8 cellular contexts compared by ENCODE assay signal in the genomic region with DNA sequence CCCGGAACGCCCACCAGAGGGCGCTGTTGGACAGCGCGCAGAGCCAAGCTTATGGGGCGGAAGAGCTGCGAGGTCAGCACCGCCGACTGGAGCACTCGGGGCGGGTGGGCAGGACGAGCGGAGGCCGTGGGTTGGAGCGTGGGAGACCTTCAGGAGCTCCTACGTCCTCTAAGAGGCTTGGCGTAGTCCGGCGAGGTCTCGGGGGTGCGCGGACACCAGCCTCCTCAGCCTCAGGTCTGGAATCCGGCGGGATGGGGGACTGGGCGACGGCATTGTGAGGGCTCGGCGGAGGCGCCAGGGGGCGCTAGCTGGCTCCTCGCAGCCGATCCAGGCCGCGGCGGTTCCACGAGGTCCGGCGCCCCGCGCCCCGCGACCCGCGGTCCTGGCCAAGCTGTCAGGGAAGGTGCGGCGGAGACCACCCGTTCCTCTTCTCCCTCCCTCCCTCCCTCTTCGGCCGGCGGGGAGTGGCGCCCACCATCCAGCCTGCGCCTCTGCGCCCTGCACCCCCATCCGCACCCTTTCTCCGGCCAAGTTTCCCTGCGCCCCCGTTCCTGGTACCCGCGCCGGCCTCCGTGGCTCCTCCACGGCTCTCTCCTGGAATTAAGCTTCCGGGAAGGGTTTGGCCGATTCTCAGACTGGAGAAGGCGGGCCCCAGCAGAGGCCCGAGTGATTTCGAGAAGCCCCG. TPM values are rescaled to one million over a fixed set of nuclear protein-coding genes. Genes with fewer than 3 reads are reported as not detected.
A peak's percentile ranks its signal among the peaks of the same experiment; 100 is the strongest.
DNase-seq lines count a peak whose midpoint lies in the region; ATAC-seq and TF ChIP-seq lines count a peak whose summit lies in the region.

No MANE protein-coding gene starts in this region.

- TF ChIP-seq POLR2A in adrenal gland (IDR thresholded peaks at IDR 0.05): no peak
- no peak for TF ChIP-seq POLR2A in uterus (IDR thresholded peaks at IDR 0.05)

- ATAC-seq in HG02610 (IDR thresholded peaks at IDR 0.05; ENCODE audit: unreplicated experiment): peak; percentile 82

- H3K4me1 ChIP-seq in adrenal gland (replicated peaks in 1 of 2): peaks cover 4 to 17% of the 10 kb centered on the region in 2 donors
- peaks cover 28% of the 10 kb centered on the region for H3K4me1 ChIP-seq in left ventricle myocardium inferior
- no peaks in the 10 kb centered on the region for H3K4me1 ChIP-seq in rectal smooth muscle tissue (ENCODE audit: control insufficient read depth, insufficient read depth, low read length)
- H3K4me1 ChIP-seq in uterus: peaks cover 0 to 11% of the 10 kb centered on the region in 2 donors

- TF ChIP-seq CTCF in GM12875 (IDR thresholded peaks at IDR 0.05; ENCODE audit: borderline replicate concordance, insufficient read depth, low read depth, low read length): peak; percentile 83
- peak; percentile 94 to 100 (median 98) for TF ChIP-seq CTCF in adrenal gland (IDR thresholded peaks at IDR 0.05)
- peak; percentile 98 for TF ChIP-seq CTCF in left ventricle myocardium inferior (IDR thresholded peaks at IDR 0.05; ENCODE audit: borderline replicate concordance)
- peak; percentile 93 to 99 (median 96) for TF ChIP-seq CTCF in uterus (IDR thresholded peaks at IDR 0.05)

- H3K9ac ChIP-seq in rectal smooth muscle tissue (ENCODE audit: low read length): no peak overlapping the region

- peak; percentile 56 for DNase-seq in NCI-H1092 (lab: John Stamatoyannopoulos, UW)
- peak; percentile 69 for DNase-seq in SW480 (ENCODE audit: low spot score)
- DNase-seq in adrenal gland: peak; percentile 49 to 87 (median 67)
- DNase-seq in left ventricle myocardium inferior: peak; percentile 68
- peak; percentile 40 to 77 for DNase-seq in uterus

- H3K27me3 ChIP-seq in adrenal gland: peaks cover 65% of the 10 kb centered on the region
- peaks cover 100% of the 10 kb centered on the region for H3K27me3 ChIP-seq in left ventricle myocardium inferior (ENCODE audit: low read depth)
- peaks cover 48% of the 10 kb centered on the region for H3K27me3 ChIP-seq in rectal smooth muscle tissue (ENCODE audit: control insufficient read depth, insufficient read depth, low read length)
- peaks cover 28% of the 10 kb centered on the region in 2 donors for H3K27me3 ChIP-seq in uterus

- H3K9me3 ChIP-seq in adrenal gland (replicated peaks in 1 of 3): no peaks in the 10 kb centered on the region
- no peaks in the 10 kb centered on the region for H3K9me3 ChIP-seq in left ventricle myocardium inferior (replicated peaks)
- no peaks in the 10 kb centered on the region for H3K9me3 ChIP-seq in uterus

- H3K36me3 ChIP-seq in adrenal gland (replicated peaks in 1 of 2) (no peaks in the 10 kb centered on the region), left ventricle myocardium inferior (no peaks in the 10 kb centered on the region), rectal smooth muscle tissue (ENCODE audit: control insufficient read depth, insufficient read depth, low read length) (no peaks in the 10 kb centered on the region), uterus (no peaks in the 10 kb centered on the region)

- intact Hi-C loops in adrenal gland (cut with DNase I): loop anchor here (1.0 to 5.0 kb wide), 2 partner anchors 68 to 71 kb away; no protein-coding TSS in a partner anchor
- intact Hi-C loops in left ventricle myocardium inferior (cut with micrococcal nuclease): loop anchor here (2.0 kb wide), 1 partner anchor 72 kb away; no protein-coding TSS in a partner anchor
- intact Hi-C loops in uterus (cut with DNase I; ENCODE audit: low total_unique reads): loop anchor here (5.0 kb wide), 1 partner anchor 73 kb away; no protein-coding TSS in a partner anchor

- H3K4me3 ChIP-seq in GM12875 (ENCODE audit: low read depth, low read length) (peak overlapping the region; percentile 48), adrenal gland (peak overlapping the region in 2 of 4 donors; percentile 26 to 47), left ventricle myocardium inferior (peak overlapping the region; percentile 64), rectal smooth muscle tissue (ENCODE audit: low read length) (peak overlapping the region; percentile 55), uterus (peak overlapping the region; percentile 19 to 34)

- 2 to 6% (median 3%) methylated on average over 10 to 68 of the region's 68 CpGs for WGBS in adrenal gland, 4 donors

- H3K27ac ChIP-seq in adrenal gland (no peak overlapping the region), left ventricle myocardium inferior (replicated peaks) (no peak overlapping the region), rectal smooth muscle tissue (ENCODE audit: low read depth, low read length) (no peak overlapping the region), uterus (no peak overlapping the region)

RNA-seq across cellular contexts. Expression of a gene that starts 24.3 kb away (rescaled TPM):
- total RNA-seq in adrenal gland (100 to 1,000 TPM in 1 of 8 donors, 10 to 100 TPM in 7; 42.9 to 127 (median 54.0) TPM), left ventricle myocardium inferior (31.1 TPM), uterus (10 to 100 TPM; 38.4 to 62.0 (median 53.7) TPM)
- 10 to 100 TPM; 25.0 to 76.3 (median 51.3) TPM for polyA plus RNA-seq in adrenal gland
